ENCODE assay signal across 8 cellular contexts in the genomic region with DNA sequence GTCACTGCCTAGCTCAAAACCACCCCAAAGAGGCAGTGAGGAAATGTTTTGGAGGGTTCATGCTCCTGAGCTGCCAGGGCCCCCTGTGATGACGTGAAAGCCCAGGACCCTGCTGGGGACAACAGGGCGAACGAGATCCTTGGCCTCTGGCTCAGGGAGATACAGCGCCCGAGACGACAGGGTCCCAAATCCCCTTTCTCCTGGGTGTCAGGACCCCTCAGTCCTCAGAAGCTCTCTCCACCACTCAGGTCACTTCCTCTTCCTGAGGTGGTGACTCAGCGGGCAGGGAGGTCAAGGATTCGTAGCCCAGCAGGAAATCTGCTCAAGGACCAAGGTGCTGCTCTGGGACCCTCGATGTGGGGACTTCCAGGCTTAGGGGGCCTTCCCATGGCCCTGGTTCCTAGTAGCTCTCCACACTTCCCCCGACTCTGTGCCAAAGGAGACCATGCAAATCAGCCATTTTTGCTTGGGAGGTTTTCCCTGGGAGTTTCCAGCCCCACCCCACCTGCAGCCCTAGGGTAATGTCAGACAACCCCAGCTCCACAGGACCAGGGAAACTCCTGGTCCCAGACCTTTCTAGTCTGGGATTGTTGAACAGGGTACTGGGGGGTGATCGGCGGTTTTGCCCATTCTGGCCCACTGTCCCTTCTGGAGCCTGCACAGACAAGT. TPM values are rescaled to one million over a fixed set of nuclear protein-coding genes. Genes with fewer than 3 reads are reported as not detected.
DNase-seq lines count a peak whose midpoint lies in the region; ATAC-seq and TF ChIP-seq lines count a peak whose summit lies in the region.

No MANE protein-coding gene starts in this region.

- ATAC-seq in HG03442 (IDR thresholded peaks at IDR 0.05; ENCODE audit: unreplicated experiment) (no peak), GM21529 (IDR thresholded peaks at IDR 0.05; ENCODE audit: unreplicated experiment) (no peak), GM21360 (IDR thresholded peaks at IDR 0.05; ENCODE audit: unreplicated experiment) (no peak)

- H3K9me3 ChIP-seq in GM23248 (ENCODE audit: low read depth): no peaks in the 10 kb centered on the region
- H3K9me3 ChIP-seq in fibroblast of lung (ENCODE audit: control insufficient read depth, insufficient read depth, low read depth, low read length): no peaks in the 10 kb centered on the region

- H4K20me1 ChIP-seq in GM23248 (ENCODE audit: insufficient read depth) (no peaks in the 10 kb centered on the region), fibroblast of lung (ENCODE audit: control insufficient read depth, extremely low read depth, insufficient read depth, low read length) (no peaks in the 10 kb centered on the region)

- WGBS in GM23248 (ENCODE audit: low coverage in 1 of 2, low lambda C conversion rate in 2 of 2, missing lambda C conversion rate in 2 of 2), 2 experiments: 45 to 51% methylated on average over 12 of the region's 12 CpGs

- H3K79me2 ChIP-seq in GM23248 (ENCODE audit: insufficient read depth) (peaks cover 75% of the 10 kb centered on the region), fibroblast of lung (ENCODE audit: control insufficient read depth, insufficient read depth, low read length) (peaks cover 76% of the 10 kb centered on the region)

- H3K9ac ChIP-seq in GM23248 (peak overlapping the region; percentile 90), fibroblast of lung (ENCODE audit: insufficient read depth, low read length) (peak overlapping the region; percentile 48)

- H2AFZ ChIP-seq in GM23248 (no peak overlapping the region), fibroblast of lung (ENCODE audit: low read length) (no peak overlapping the region)

- TF ChIP-seq CTCF in fibroblast of lung (conservative IDR thresholded peaks at IDR 0.05 in 1 of 2, IDR thresholded peaks at IDR 0.05 in 1 of 2; ENCODE audit: low read depth in 1 of 2, low read length in 2 of 2): no peak

- H3K9me2 ChIP-seq in GM23248 (ENCODE audit: insufficient read depth): no peaks in the 10 kb centered on the region

- H3K4me2 ChIP-seq in GM23248 (ENCODE audit: unreplicated experiment): peak overlapping the region; percentile 87
- H3K4me2 ChIP-seq in fibroblast of lung (ENCODE audit: extremely low read depth, insufficient read depth, low read length): peak overlapping the region; percentile 61

- peak overlapping the region; percentile 72; the same call in 1 of the 2 replicates for H3K4me3 ChIP-seq in GM23248
- peak overlapping the region in 1 of 4 experiments; percentile 38 for H3K4me3 ChIP-seq in fibroblast of lung (replicated peaks in 1 of 4; ENCODE audit: control extremely low read depth in 1 of 4, insufficient read depth in 1 of 4, low read depth in 3 of 4, low read length in 4 of 4)
- H3K4me3 ChIP-seq in skin epidermis: peak overlapping the region in 3 of 7 experiments; percentile 2 to 39 (median 24)

- peaks cover 78% of the 10 kb centered on the region for H3K4me1 ChIP-seq in GM23248 (ENCODE audit: insufficient read depth)
- peaks cover 78% of the 10 kb centered on the region for H3K4me1 ChIP-seq in fibroblast of lung (ENCODE audit: control insufficient read depth, extremely low read depth, insufficient read depth, low read length)

- in situ Hi-C loops in GM23248 (cut with MboI): no loop called here

- DNase-seq in GM23248 (peak; percentile 64), SW480 (ENCODE audit: low spot score) (peak; percentile 69), fibroblast of lung (ENCODE audit: low read depth in 2 of 2) (peak in 1 of 2 donors; percentile 31)
- DNase-seq in stimulated activated CD8-positive, alpha-beta memory T cell treated with anti-CD3 and anti-CD28 coated beads, Interleukin-4, amount 100 ng/mL, for 48 hours: no peak

- H3K36me3 ChIP-seq in GM23248 (ENCODE audit: low read depth): no peaks in the 10 kb centered on the region
- H3K36me3 ChIP-seq in fibroblast of lung (ENCODE audit: control insufficient read depth, insufficient read depth, low read length): peaks cover 3% of the 10 kb centered on the region

- H3K27ac ChIP-seq in GM23248 (peak overlapping the region; percentile 94), fibroblast of lung (ENCODE audit: insufficient read depth, low read length) (peak overlapping the region; percentile 90), skin epidermis (peak overlapping the region; percentile 58 to 100 (median 95))

- H3K27me3 ChIP-seq in GM23248 (replicated peaks; ENCODE audit: insufficient read depth): no peaks in the 10 kb centered on the region
- H3K27me3 ChIP-seq in fibroblast of lung (ENCODE audit: control insufficient read depth, insufficient read depth, low read length): no peaks in the 10 kb centered on the region

- peaks cover 55% of the 10 kb centered on the region for H3F3A ChIP-seq in GM23248 (ENCODE audit: insufficient read depth)

RNA-seq across cellular contexts. Expression of a gene that starts 12.8 kb away (rescaled TPM):
- total RNA-seq in GM23248 (2014; rRNA removed; shearing (Covaris generic)): 13.9 and 17.6 TPM in 2 replicates
- 7.2 TPM in 2 replicates for polyA plus RNA-seq in GM23248 (2016; fragmentation: Nextera tagmentation; extraction: Ambion mirVana)
- 11.0 and 23.1 TPM in 2 replicates for total RNA-seq in fibroblast of lung
- 7.0 and 11.5 TPM in 2 replicates for polyA plus RNA-seq in fibroblast of lung
- polyA plus RNA-seq in fibroblast of lung (2012): 33.6 and 51.9 TPM in 2 replicates
- polyA minus RNA-seq in fibroblast of lung (ENCODE audit: low replicate concordance): 38.0 and 48.2 TPM in 2 replicates

RNA-seq across cellular contexts. Expression of a gene that starts 29.2 kb away (rescaled TPM):
- not detected in 2 replicates for total RNA-seq in GM23248 (2014; rRNA removed; shearing (Covaris generic))
- polyA plus RNA-seq in GM23248 (2016; fragmentation: Nextera tagmentation; extraction: Ambion mirVana) (not detected in 2 replicates), fibroblast of lung (not detected in 2 replicates)
- total RNA-seq in fibroblast of lung: not detected in 2 replicates
- polyA plus RNA-seq in fibroblast of lung (2012): not detected in 2 replicates
- polyA minus RNA-seq in fibroblast of lung (ENCODE audit: low replicate concordance): not detected in 2 replicates

RNA-seq across cellular contexts. Expression of a gene that starts 43.2 kb away (rescaled TPM):
- not detected in 2 replicates for total RNA-seq in GM23248 (2014; rRNA removed; shearing (Covaris generic))
- polyA plus RNA-seq in GM23248 (2016; fragmentation: Nextera tagmentation; extraction: Ambion mirVana) (0.27 and 0.28 TPM in 2 replicates), fibroblast of lung (not detected in 2 replicates)
- total RNA-seq in fibroblast of lung: not detected in 2 replicates
- polyA plus RNA-seq in fibroblast of lung (2012): 0.13 and 0.14 TPM in 2 replicates
- polyA minus RNA-seq in fibroblast of lung (ENCODE audit: low replicate concordance): 0.35 TPM in 1 of 2 replicates, not detected in the other

RNA-seq across cellular contexts. Expression of a gene that starts 58.7 kb away (rescaled TPM):
- total RNA-seq in GM23248 (2014; rRNA removed; shearing (Covaris generic)): not detected in 2 replicates
- polyA plus RNA-seq in GM23248 (2016; fragmentation: Nextera tagmentation; extraction: Ambion mirVana) (not detected in 2 replicates), fibroblast of lung (not detected in 2 replicates)
- total RNA-seq in fibroblast of lung: not detected in 2 replicates
- polyA plus RNA-seq in fibroblast of lung (2012): not detected in 2 replicates
- not detected in 2 replicates for polyA minus RNA-seq in fibroblast of lung (ENCODE audit: low replicate concordance)
